12 cellular contexts compared by ENCODE assay signal in genomic region chr15:68542771-68543544, GRCh38. TPM values are rescaled to one million over a fixed set of nuclear protein-coding genes. Genes with fewer than 3 reads are reported as not detected.
DNase-seq lines count a peak whose midpoint lies in the region; ATAC-seq, FAIRE-seq and TF ChIP-seq lines count a peak whose summit lies in the region.
"Had no signal": no experiment of that assay in that cellular context is flagged by ENCODE, and none has a peak within 500 bp of the region (broad histone marks: within the 10 kb centered on the region; RNA-seq: fewer than 3 reads in every experiment).

No MANE protein-coding gene starts in this region.

- CTCF ChIA-PET in activated CD4-positive, alpha-beta T cell treated with anti-CD3 and anti-CD28 coated beads, Interleukin-2, amount 10 ng/mL, durations not matched to agents 7 days and 5 days (lab: Charles Lee): no interaction called here

- H3K27ac Mint-ChIP-seq in mesothelial cell of epicardium: no peak overlapping the region
- H3K27ac Mint-ChIP-seq in activated CD4-positive, alpha-beta T cell treated with anti-CD3 and anti-CD28 coated beads, Interleukin-2, amount 10 ng/mL, durations not matched to agents 7 days and 5 days: no peak overlapping the region
- H3K27ac Mint-ChIP-seq: activated T-cell treated with anti-CD3 and anti-CD28 coated beads, Interleukin-2, amount 50 U/mL, for 72 hours had no signal

- FAIRE-seq in pancreas (lab: Jason Lieb, UNC): no peak
- FAIRE-seq: frontal cortex had no signal

- H3K27ac ChIP-seq in ascending aorta (peak overlapping the region; percentile 45 to 69), pancreas (no peak overlapping the region)

- ATAC-seq in Right ventricle myocardium inferior: peak; percentile 92
- ATAC-seq in pancreas: peak in 3 of 4 donors; percentile 46 to 92 (median 89)
- ATAC-seq in HG02623 (IDR thresholded peaks at IDR 0.05; ENCODE audit: unreplicated experiment): no peak
- ATAC-seq: activated T-cell treated with anti-CD3 and anti-CD28 coated beads, Interleukin-2, amount 50 U/mL, for 72 hours had no signal

- no peak for TF ChIP-seq CTCF in ascending aorta (IDR thresholded peaks at IDR 0.05)
- no peak for TF ChIP-seq CTCF in pancreas (IDR thresholded peaks at IDR 0.05)
- no peak for TF ChIP-seq CTCF in mesothelial cell of epicardium (IDR thresholded peaks at IDR 0.05; ENCODE audit: unreplicated experiment)

- H3K4me3 ChIP-seq in ascending aorta (no peak overlapping the region), pancreas (no peak overlapping the region)
- H3K4me3 ChIP-seq: stomach had no signal

- H3K36me3 ChIP-seq in ascending aorta (no peaks in the 10 kb centered on the region), pancreas (no peaks in the 10 kb centered on the region)
- H3K36me3 ChIP-seq: stomach had no signal

- H3K4me1 ChIP-seq in ascending aorta (peaks cover 5 to 18% of the 10 kb centered on the region in 2 donors), pancreas (peaks cover 0 to 3% (median 0%) of the 10 kb centered on the region in 3 donors)
- H3K4me1 ChIP-seq: Caco-2 had no signal

- H3K4me1 Mint-ChIP-seq in mesothelial cell of epicardium: peaks cover 7% of the 10 kb centered on the region
- H3K4me1 Mint-ChIP-seq in activated CD4-positive, alpha-beta T cell treated with anti-CD3 and anti-CD28 coated beads, Interleukin-2, amount 10 ng/mL, durations not matched to agents 7 days and 5 days: no peaks in the 10 kb centered on the region

- intact Hi-C loops in ascending aorta (cut with DNase I): loop anchor here (5.0 kb wide), 1 partner anchor 111 kb away; the partner anchor contains the start of gene ITGA11
- intact Hi-C loops in Right ventricle myocardium inferior (cut with DNase I): no loop called here
- intact Hi-C loops in pancreas (cut with DNase I): no loop called here

- no peaks in the 10 kb centered on the region for H3K9me3 Mint-ChIP-seq in mesothelial cell of epicardium
- peaks cover 4% of the 10 kb centered on the region for H3K9me3 Mint-ChIP-seq in activated CD4-positive, alpha-beta T cell treated with anti-CD3 and anti-CD28 coated beads, Interleukin-2, amount 10 ng/mL, durations not matched to agents 7 days and 5 days

- 50 to 54% methylated on average over 5 of the region's 5 CpGs for WGBS in pancreas, 2 donors

- DNase-seq in Ammon's horn (ENCODE audit: low spot score): peak; percentile 53
- peak in 1 of 2 donors; percentile 89 for DNase-seq in ascending aorta (ENCODE audit: low spot score in 2 of 2)
- no peak for DNase-seq in Right ventricle myocardium inferior (ENCODE audit: missing footprints)
- peak in 1 of 6 donors; percentile 48 for DNase-seq in pancreas
- DNase-seq in mesothelial cell of epicardium (ENCODE audit: low spot score in 2 of 2, unreplicated experiment in 2 of 2): no peak
- no peak for DNase-seq in stimulated activated CD4-positive, alpha-beta T cell treated with anti-CD3 and anti-CD28 coated beads, Interleukin-4, amount 100 ng/mL, for 24 hours
- DNase-seq in activated CD4-positive, alpha-beta T cell treated with anti-CD3 and anti-CD28 coated beads, Interleukin-2, amount 10 ng/mL, durations not matched to agents 7 days and 5 days: no peak
- DNase-seq: activated T-cell treated with anti-CD3 and anti-CD28 coated beads, Interleukin-2, amount 50 U/mL, for 72 hours; stomach had no signal

- no peaks in the 10 kb centered on the region for H3K36me3 Mint-ChIP-seq in mesothelial cell of epicardium
- H3K36me3 Mint-ChIP-seq in activated CD4-positive, alpha-beta T cell treated with anti-CD3 and anti-CD28 coated beads, Interleukin-2, amount 10 ng/mL, durations not matched to agents 7 days and 5 days (ENCODE audit: low read depth): no peaks in the 10 kb centered on the region

- H3K4me3 Mint-ChIP-seq in mesothelial cell of epicardium: no peak overlapping the region
- no peak overlapping the region for H3K4me3 Mint-ChIP-seq in activated CD4-positive, alpha-beta T cell treated with anti-CD3 and anti-CD28 coated beads, Interleukin-2, amount 10 ng/mL, durations not matched to agents 7 days and 5 days
- H3K4me3 Mint-ChIP-seq: activated T-cell treated with anti-CD3 and anti-CD28 coated beads, Interleukin-2, amount 50 U/mL, for 72 hours had no signal

- H3K27me3 ChIP-seq in ascending aorta (no peaks in the 10 kb centered on the region), pancreas (no peaks in the 10 kb centered on the region)
- H3K27me3 ChIP-seq: stomach had no signal

- POLR2A ChIA-PET in activated CD4-positive, alpha-beta T cell treated with anti-CD3 and anti-CD28 coated beads, Interleukin-2, amount 10 ng/mL, durations not matched to agents 7 days and 5 days (lab: Charles Lee): no interaction called here

- H3K9me3 ChIP-seq in ascending aorta: no peaks in the 10 kb centered on the region
- no peaks in the 10 kb centered on the region for H3K9me3 ChIP-seq in pancreas
- H3K9me3 ChIP-seq: Caco-2 had no signal

- peaks cover 8% of the 10 kb centered on the region for H3K27me3 Mint-ChIP-seq in mesothelial cell of epicardium (ENCODE audit: low read depth)
- peaks cover 40% of the 10 kb centered on the region for H3K27me3 Mint-ChIP-seq in activated CD4-positive, alpha-beta T cell treated with anti-CD3 and anti-CD28 coated beads, Interleukin-2, amount 10 ng/mL, durations not matched to agents 7 days and 5 days

RNA-seq across cellular contexts. Expression of gene CORO2B, which starts 35.8 kb away (rescaled TPM):
- total RNA-seq in ascending aorta: 11.0 TPM
- 8.5 TPM for total RNA-seq in Right ventricle myocardium inferior
- 1 to 10 TPM in 3 of 6 donors, under 1 TPM in 3; 0.56 to 3.3 (median 1.4) TPM for total RNA-seq in pancreas
- 1 to 10 TPM; 1.5 to 7.7 TPM for polyA plus RNA-seq in pancreas
- 1.00 to 1.1 TPM (median 1.1 TPM) in 3 replicates for total RNA-seq in mesothelial cell of epicardium
- not detected for total RNA-seq in activated CD4-positive, alpha-beta T cell treated with anti-CD3 and anti-CD28 coated beads, Interleukin-2, amount 10 ng/mL, durations not matched to agents 7 days and 5 days

Comparison
In these comparisons a context has a peak if more than half of its experiments do, and no peak if none do; other contexts are left out.
1. H3K27ac ChIP-seq: peak in ascending aorta (2 of 2); none in pancreas (0 of 4).